1 cellular context compared by ENCODE assay signal in the genomic region with DNA sequence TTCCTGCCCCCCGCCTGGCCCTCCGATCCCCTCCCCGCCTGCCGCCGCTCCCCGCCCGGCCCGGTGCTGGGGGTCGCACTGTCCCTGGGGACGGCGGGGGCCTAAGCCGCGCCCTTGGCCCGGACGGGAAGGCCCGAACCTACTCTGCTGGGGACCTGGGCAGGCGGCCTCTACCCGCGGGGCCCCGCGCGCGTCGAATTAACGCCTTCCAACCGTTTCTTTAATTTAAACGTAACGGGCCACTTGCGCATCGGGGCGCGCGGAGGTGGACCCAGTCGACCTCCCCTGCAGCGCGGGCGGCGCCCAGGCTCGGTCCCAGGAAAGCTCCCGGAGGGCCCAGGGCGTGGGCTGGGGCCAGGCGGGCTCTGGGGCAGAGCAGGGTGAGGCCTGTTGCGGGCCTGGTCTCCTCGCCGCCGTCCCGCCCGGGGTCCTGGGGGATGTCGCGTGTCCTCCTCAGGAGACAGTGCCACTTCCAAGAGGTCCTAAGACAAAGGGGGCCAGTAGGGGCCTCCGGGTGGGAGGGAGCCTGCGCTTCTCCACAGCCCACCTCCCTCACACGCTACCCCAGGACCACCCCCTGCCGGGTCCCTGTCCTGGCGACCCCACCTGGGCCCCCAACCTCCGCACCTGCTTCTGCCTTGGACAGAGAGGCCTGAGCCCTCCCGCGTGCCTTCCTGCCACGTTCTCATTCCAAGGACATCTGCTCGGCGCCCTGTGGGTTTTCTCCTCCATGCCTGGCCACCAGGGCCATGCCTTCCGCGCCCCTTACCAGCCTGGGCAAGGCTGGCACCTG.
TF ChIP-seq lines count a peak whose summit lies in the region.

No MANE protein-coding gene starts in this region.

TF ChIP-seq in HepG2, 621 proteins besides CTCF, POLR2A, EP300 and RAD21 (continued from another document):
- TF ChIP-seq, protein P1, sequence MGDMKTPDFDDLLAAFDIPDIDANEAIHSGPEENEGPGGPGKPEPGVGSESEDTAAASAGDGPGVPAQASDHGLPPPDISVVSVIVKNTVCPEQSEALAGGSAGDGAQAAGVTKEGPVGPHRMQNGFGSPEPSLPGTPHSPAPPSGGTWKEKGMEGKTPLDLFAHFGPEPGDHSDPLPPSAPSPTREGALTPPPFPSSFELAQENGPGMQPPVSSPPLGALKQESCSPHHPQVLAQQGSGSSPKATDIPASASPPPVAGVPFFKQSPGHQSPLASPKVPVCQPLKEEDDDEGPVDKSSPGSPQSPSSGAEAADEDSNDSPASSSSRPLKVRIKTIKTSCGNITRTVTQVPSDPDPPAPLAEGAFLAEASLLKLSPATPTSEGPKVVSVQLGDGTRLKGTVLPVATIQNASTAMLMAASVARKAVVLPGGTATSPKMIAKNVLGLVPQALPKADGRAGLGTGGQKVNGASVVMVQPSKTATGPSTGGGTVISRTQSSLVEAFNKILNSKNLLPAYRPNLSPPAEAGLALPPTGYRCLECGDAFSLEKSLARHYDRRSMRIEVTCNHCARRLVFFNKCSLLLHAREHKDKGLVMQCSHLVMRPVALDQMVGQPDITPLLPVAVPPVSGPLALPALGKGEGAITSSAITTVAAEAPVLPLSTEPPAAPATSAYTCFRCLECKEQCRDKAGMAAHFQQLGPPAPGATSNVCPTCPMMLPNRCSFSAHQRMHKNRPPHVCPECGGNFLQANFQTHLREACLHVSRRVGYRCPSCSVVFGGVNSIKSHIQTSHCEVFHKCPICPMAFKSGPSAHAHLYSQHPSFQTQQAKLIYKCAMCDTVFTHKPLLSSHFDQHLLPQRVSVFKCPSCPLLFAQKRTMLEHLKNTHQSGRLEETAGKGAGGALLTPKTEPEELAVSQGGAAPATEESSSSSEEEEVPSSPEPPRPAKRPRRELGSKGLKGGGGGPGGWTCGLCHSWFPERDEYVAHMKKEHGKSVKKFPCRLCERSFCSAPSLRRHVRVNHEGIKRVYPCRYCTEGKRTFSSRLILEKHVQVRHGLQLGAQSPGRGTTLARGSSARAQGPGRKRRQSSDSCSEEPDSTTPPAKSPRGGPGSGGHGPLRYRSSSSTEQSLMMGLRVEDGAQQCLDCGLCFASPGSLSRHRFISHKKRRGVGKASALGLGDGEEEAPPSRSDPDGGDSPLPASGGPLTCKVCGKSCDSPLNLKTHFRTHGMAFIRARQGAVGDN (CRISPR knock-in tag; IDR thresholded peaks at IDR 0.05) = peak; percentile 81
- TF ChIP-seq FOXO1 (CRISPR knock-in tag; IDR thresholded peaks at IDR 0.05) (no peak), ZFY (CRISPR knock-in tag; IDR thresholded peaks at IDR 0.05) (0 out of 2 replicates have a peak, but pooled peaks have one; percentile 18), SALL1 (CRISPR knock-in tag; IDR thresholded peaks at IDR 0.05) (peak; percentile 12; the same call in 1 of the 2 replicates), HNRNPLL (IDR thresholded peaks at IDR 0.05; ENCODE audit: low read depth, low read length, poor library complexity, severe bottlenecking) (peak; percentile 17), TMF1 (CRISPR knock-in tag; IDR thresholded peaks at IDR 0.05; ENCODE audit: low read depth) (0 out of 2 replicates have a peak, but pooled peaks have one; percentile 13), ZSCAN20 (CRISPR knock-in tag; IDR thresholded peaks at IDR 0.05; ENCODE audit: borderline replicate concordance) (no peak), PRPF4 (IDR thresholded peaks at IDR 0.05; ENCODE audit: low read depth, low read length, poor library complexity, severe bottlenecking) (peak; percentile 73)
- TF ChIP-seq, protein P2, sequence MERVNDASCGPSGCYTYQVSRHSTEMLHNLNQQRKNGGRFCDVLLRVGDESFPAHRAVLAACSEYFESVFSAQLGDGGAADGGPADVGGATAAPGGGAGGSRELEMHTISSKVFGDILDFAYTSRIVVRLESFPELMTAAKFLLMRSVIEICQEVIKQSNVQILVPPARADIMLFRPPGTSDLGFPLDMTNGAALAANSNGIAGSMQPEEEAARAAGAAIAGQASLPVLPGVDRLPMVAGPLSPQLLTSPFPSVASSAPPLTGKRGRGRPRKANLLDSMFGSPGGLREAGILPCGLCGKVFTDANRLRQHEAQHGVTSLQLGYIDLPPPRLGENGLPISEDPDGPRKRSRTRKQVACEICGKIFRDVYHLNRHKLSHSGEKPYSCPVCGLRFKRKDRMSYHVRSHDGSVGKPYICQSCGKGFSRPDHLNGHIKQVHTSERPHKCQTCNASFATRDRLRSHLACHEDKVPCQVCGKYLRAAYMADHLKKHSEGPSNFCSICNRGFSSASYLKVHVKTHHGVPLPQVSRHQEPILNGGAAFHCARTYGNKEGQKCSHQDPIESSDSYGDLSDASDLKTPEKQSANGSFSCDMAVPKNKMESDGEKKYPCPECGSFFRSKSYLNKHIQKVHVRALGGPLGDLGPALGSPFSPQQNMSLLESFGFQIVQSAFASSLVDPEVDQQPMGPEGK (CRISPR knock-in tag; IDR thresholded peaks at IDR 0.05) = peak; percentile 57; the same call in 1 of the 2 replicates
- TF ChIP-seq, protein P3, sequence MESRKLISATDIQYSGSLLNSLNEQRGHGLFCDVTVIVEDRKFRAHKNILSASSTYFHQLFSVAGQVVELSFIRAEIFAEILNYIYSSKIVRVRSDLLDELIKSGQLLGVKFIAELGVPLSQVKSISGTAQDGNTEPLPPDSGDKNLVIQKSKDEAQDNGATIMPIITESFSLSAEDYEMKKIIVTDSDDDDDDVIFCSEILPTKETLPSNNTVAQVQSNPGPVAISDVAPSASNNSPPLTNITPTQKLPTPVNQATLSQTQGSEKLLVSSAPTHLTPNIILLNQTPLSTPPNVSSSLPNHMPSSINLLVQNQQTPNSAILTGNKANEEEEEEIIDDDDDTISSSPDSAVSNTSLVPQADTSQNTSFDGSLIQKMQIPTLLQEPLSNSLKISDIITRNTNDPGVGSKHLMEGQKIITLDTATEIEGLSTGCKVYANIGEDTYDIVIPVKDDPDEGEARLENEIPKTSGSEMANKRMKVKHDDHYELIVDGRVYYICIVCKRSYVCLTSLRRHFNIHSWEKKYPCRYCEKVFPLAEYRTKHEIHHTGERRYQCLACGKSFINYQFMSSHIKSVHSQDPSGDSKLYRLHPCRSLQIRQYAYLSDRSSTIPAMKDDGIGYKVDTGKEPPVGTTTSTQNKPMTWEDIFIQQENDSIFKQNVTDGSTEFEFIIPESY (CRISPR knock-in tag; IDR thresholded peaks at IDR 0.05) = peak; percentile 91
TF ChIP-seq in HepG2: peak in this region for 29.
